Comparison of ENCODE assay signal across 7 cellular contexts in the genomic region with DNA sequence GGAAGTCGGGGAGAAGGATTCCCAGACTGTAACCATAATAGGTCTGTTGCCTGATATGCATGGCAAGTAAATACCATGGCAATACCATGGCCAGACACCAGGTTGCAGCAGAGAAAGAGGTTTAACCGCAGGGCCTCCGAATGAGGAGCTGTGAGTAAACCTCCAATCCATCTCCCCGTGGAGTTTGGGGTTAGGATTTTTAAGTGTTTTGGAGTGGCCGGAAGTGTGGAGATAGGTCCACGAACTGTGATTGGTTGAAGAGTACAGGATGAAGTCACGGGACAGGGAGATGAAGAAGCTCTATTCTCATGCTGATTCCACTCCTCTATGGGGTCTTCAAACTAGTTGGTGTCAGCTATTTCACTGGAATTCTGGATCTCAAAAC.
DNase-seq lines count a peak whose midpoint lies in the region; ATAC-seq and TF ChIP-seq lines count a peak whose summit lies in the region.

No MANE protein-coding gene starts in this region.

- H3K36me3 ChIP-seq in Peyer's patch = no peaks in the 10 kb centered on the region
- no peaks in the 10 kb centered on the region for H3K36me3 ChIP-seq in adipocyte (ENCODE audit: control insufficient read depth, insufficient read depth, low read length, severe bottlenecking)
- H3K36me3 ChIP-seq in rectal smooth muscle tissue (ENCODE audit: control insufficient read depth, insufficient read depth, low read length) = no peaks in the 10 kb centered on the region

- no peak overlapping the region for H3K9ac ChIP-seq in adipocyte (ENCODE audit: low read length)
- no peak overlapping the region for H3K9ac ChIP-seq in rectal smooth muscle tissue (ENCODE audit: low read length)

- no peak overlapping the region for H3K4me3 ChIP-seq in Peyer's patch
- no peak overlapping the region for H3K4me3 ChIP-seq in adipocyte (ENCODE audit: low read length)
- H3K4me3 ChIP-seq in rectal smooth muscle tissue (ENCODE audit: low read length) = peak overlapping the region; percentile 21

- H3K4me1 ChIP-seq in Peyer's patch (no peaks in the 10 kb centered on the region), adipocyte (ENCODE audit: control insufficient read depth, insufficient read depth, low read length) (no peaks in the 10 kb centered on the region), rectal smooth muscle tissue (ENCODE audit: control insufficient read depth, insufficient read depth, low read length) (no peaks in the 10 kb centered on the region)

- ATAC-seq in left cardiac atrium = peak; percentile 94 to 98

- H3K9me3 ChIP-seq in Peyer's patch (no peaks in the 10 kb centered on the region), adipocyte (ENCODE audit: control insufficient read depth, low read length) (no peaks in the 10 kb centered on the region)

- intact Hi-C loops in left cardiac atrium (cut with DNase I) = loop anchor here (1.0 to 5.0 kb wide), 3 partner anchors 76 to 162 kb away; no protein-coding TSS in a partner anchor

- H3K27ac ChIP-seq in Peyer's patch = no peak overlapping the region
- peak overlapping the region; percentile 7 for H3K27ac ChIP-seq in rectal smooth muscle tissue (ENCODE audit: low read depth, low read length)

- TF ChIP-seq POLR2A in Peyer's patch (IDR thresholded peaks at IDR 0.05) = no peak

- TF ChIP-seq CTCF in GM12872 (IDR thresholded peaks at IDR 0.05; ENCODE audit: insufficient read depth, low read depth, low read length) (peak; percentile 60), Peyer's patch (IDR thresholded peaks at IDR 0.05) (peak; percentile 30 to 76 (median 56))

- DNase-seq in GOT3 (lab: John Stamatoyannopoulos, UW) = peak; percentile 18
- peak; percentile 71 for DNase-seq in KBM-7
- peak in 2 of 3 donors; percentile 30 to 77 for DNase-seq in Peyer's patch
- DNase-seq in adipocyte (ENCODE audit: low read depth) = peak; percentile 95
- peak; percentile 78 for DNase-seq in left cardiac atrium

- no peaks in the 10 kb centered on the region for H3K27me3 ChIP-seq in Peyer's patch
- H3K27me3 ChIP-seq in adipocyte (replicated peaks; ENCODE audit: control insufficient read depth, insufficient read depth, low read length) = no peaks in the 10 kb centered on the region
- H3K27me3 ChIP-seq in rectal smooth muscle tissue (ENCODE audit: control insufficient read depth, insufficient read depth, low read length) = no peaks in the 10 kb centered on the region

- in situ Hi-C loops in KBM-7 (cut with MboI; ENCODE audit: low pct_unique_long_range_greater_than_20kb, low sequenced_read_pairs) = no loop called here

Comparison
In these comparisons a context has a peak if more than half of its experiments do, and no peak if none do; other contexts are left out.
1. DNase-seq: peak in every context shown above with its lines; median percentile 95 in adipocyte; 78 in left cardiac atrium; 71 in KBM-7; 54 in Peyer's patch; 18 in GOT3.